In the genomic region with DNA sequence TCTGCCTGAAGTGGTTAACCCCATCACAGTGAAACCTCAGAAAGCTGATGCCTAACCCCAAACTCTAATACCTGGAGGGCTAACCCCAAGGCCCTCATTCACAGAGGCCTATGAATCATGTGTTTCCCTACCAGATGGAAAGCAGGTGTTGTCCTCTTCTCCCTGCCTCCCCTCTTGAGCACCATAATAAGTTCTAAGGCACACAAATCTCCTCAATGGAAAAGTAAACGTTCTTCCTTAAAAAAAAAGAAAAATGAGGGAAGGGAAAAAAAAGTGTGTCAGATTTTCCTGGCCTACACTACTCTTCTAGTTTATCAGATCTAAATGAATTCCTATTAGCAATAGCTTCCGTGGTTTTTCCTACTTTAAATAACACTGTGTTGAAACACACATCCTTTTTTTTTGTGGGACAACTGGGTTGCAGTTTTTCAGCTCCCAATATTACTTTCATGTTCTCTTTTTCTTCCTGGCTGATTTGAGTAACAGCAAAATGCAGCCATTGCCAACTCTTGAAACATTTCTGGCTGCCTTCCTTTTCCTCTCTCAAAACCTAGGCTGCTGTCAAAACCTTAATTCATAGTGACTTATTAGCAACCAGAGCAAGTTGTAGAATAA, we compare ENCODE assay signal across 9 cellular contexts. TPM values are rescaled to one million over a fixed set of nuclear protein-coding genes. Genes with fewer than 3 reads are reported as not detected.
DNase-seq lines count a peak whose midpoint lies in the region; ATAC-seq, FAIRE-seq and TF ChIP-seq lines count a peak whose summit lies in the region.
"Had no signal": no experiment of that assay in that cellular context is flagged by ENCODE, and none has a peak within 500 bp of the region (broad histone marks: within the 10 kb centered on the region; RNA-seq: fewer than 3 reads in every experiment).

No MANE protein-coding gene starts in this region.

- H2AFZ ChIP-seq in keratinocyte (ENCODE audit: control insufficient read depth, low read length), result peak overlapping the region; percentile 3

- H3K4me3 ChIP-seq in HUES6 (ENCODE audit: low read depth, low read length), result no peak overlapping the region
- H3K4me3 ChIP-seq in body of pancreas, result no peak overlapping the region
- peak overlapping the region in 2 of 3 experiments; percentile 52 to 66 for H3K4me3 ChIP-seq in keratinocyte (ENCODE audit: control insufficient read depth in 2 of 3, extremely low read depth in 1 of 3, insufficient read depth in 2 of 3, low read depth in 1 of 3, low read length in 3 of 3)
- H3K4me3 ChIP-seq in stomach smooth muscle (ENCODE audit: low read length in 2 of 2), result peak overlapping the region; percentile 31 to 44

- H3K4me2 ChIP-seq in keratinocyte (ENCODE audit: control insufficient read depth, extremely low read depth, insufficient read depth, low read depth, low read length), result peak overlapping the region; percentile 90

- no peak for TF ChIP-seq POLR2A in body of pancreas (IDR thresholded peaks at IDR 0.05)

- H3K27ac ChIP-seq in HUES6 (ENCODE audit: low read depth, low read length) (peak overlapping the region; percentile 56; the same call in 1 of the 2 replicates), body of pancreas (peak overlapping the region; percentile 82 to 93 (median 87)), keratinocyte (ENCODE audit: control insufficient read depth, insufficient read depth, low read length) (peak overlapping the region; percentile 79), stomach smooth muscle (ENCODE audit: low read length) (peak overlapping the region; percentile 94)

- TF ChIP-seq CTCF in body of pancreas (IDR thresholded peaks at IDR 0.05), result no peak
- TF ChIP-seq CTCF in keratinocyte (optimal IDR thresholded peaks at IDR 0.05 in 1 of 3, IDR thresholded peaks at IDR 0.05 in 1 of 3, conservative IDR thresholded peaks at IDR 0.05 in 1 of 3; ENCODE audit: extremely low read depth in 1 of 3, insufficient read depth in 2 of 3, low read length in 3 of 3), result no peak
- no peak for TF ChIP-seq CTCF in GM20000 (IDR thresholded peaks at IDR 0.05; ENCODE audit: extremely low read depth, missing control alignments)

- ATAC-seq in body of pancreas, result peak; percentile 38

- H3K36me3 ChIP-seq in HUES6 (ENCODE audit: control insufficient read depth, insufficient read depth, low read length), result no peaks in the 10 kb centered on the region
- H3K36me3 ChIP-seq in body of pancreas (replicated peaks in 1 of 2; ENCODE audit: insufficient read depth in 1 of 2, low read depth in 2 of 2), result no peaks in the 10 kb centered on the region
- no peaks in the 10 kb centered on the region for H3K36me3 ChIP-seq in keratinocyte (ENCODE audit: control insufficient read depth in 2 of 2, extremely low read depth in 1 of 2, insufficient read depth in 2 of 2, low read length in 2 of 2)
- no peaks in the 10 kb centered on the region for H3K36me3 ChIP-seq in stomach smooth muscle (ENCODE audit: control insufficient read depth in 2 of 2, insufficient read depth in 2 of 2, low read length in 2 of 2)

- H3K4me1 ChIP-seq in HUES6 (ENCODE audit: control insufficient read depth, insufficient read depth, low read length) (peaks cover 52% of the 10 kb centered on the region), body of pancreas (peaks cover 50% of the 10 kb centered on the region), keratinocyte (ENCODE audit: control insufficient read depth, extremely low read depth, insufficient read depth, low read length) (peaks cover 40% of the 10 kb centered on the region), stomach smooth muscle (ENCODE audit: control insufficient read depth, insufficient read depth, low read length) (peaks cover 57% of the 10 kb centered on the region)

- FAIRE-seq in keratinocyte (lab: Jason Lieb, UNC), result no peak

- intact Hi-C loops in body of pancreas (cut with DNase I), result no loop called here

- DNase-seq in body of pancreas, result peak in 3 of 4 donors; percentile 19 to 48 (median 31)
- peak; percentile 45 for DNase-seq in keratinocyte (ENCODE audit: low read depth, low spot score)
- DNase-seq in NCI-H510A (lab: John Stamatoyannopoulos, UW), result no peak
- no peak for DNase-seq in NCI-H1105 treated with DMSO at 0.1 percent for 48 hours (lab: John Stamatoyannopoulos, UW)
- DNase-seq in activated gamma-delta T cell treated with Interleukin-2 at 50 U/mL for 16 hours, result no peak
- DNase-seq in GM20000 (ENCODE audit: low spot score), result no peak
- DNase-seq: Kasumi-1 had no signal

- dilution Hi-C loops in keratinocyte (cut with MboI; ENCODE audit: extremely low pct_ligation_motif_present, low sequenced_read_pairs), result no loop called here

- H4K20me1 ChIP-seq in keratinocyte (ENCODE audit: control insufficient read depth, extremely low read depth, insufficient read depth, low read length), result no peaks in the 10 kb centered on the region

- WGBS in body of pancreas, 2 donors, result 1 to 2% methylated on average over 2 of the region's 2 CpGs

- H3K9ac ChIP-seq in HUES6 (ENCODE audit: low read length) (no peak overlapping the region), keratinocyte (ENCODE audit: control insufficient read depth, extremely low read depth, insufficient read depth, low read length) (peak overlapping the region; percentile 65), stomach smooth muscle (ENCODE audit: low read length in 2 of 2) (peak overlapping the region; percentile 60 to 78)

- H3K79me2 ChIP-seq in keratinocyte (ENCODE audit: control insufficient read depth, insufficient read depth, low read length), result no peaks in the 10 kb centered on the region

- H3K9me3 ChIP-seq in HUES6 (ENCODE audit: control insufficient read depth, insufficient read depth, low read depth, low read length), result no peaks in the 10 kb centered on the region
- H3K9me3 ChIP-seq in body of pancreas, result no peaks in the 10 kb centered on the region
- H3K9me3 ChIP-seq in keratinocyte (ENCODE audit: control insufficient read depth, low read depth, low read length), result no peaks in the 10 kb centered on the region
- no peaks in the 10 kb centered on the region for H3K9me3 ChIP-seq in stomach smooth muscle (ENCODE audit: control insufficient read depth in 2 of 2, low read length in 2 of 2)

- H3K27me3 ChIP-seq in HUES6 (ENCODE audit: control insufficient read depth, insufficient read depth, low read length), result no peaks in the 10 kb centered on the region
- H3K27me3 ChIP-seq in body of pancreas, result no peaks in the 10 kb centered on the region
- no peaks in the 10 kb centered on the region for H3K27me3 ChIP-seq in keratinocyte (ENCODE audit: control insufficient read depth, extremely low read depth, insufficient read depth, low read length)
- H3K27me3 ChIP-seq in stomach smooth muscle (ENCODE audit: control insufficient read depth in 1 of 2, insufficient read depth in 2 of 2, low read length in 2 of 2), result no peaks in the 10 kb centered on the region

- H3K9me1 ChIP-seq in keratinocyte (ENCODE audit: control insufficient read depth, extremely low read depth, insufficient read depth, low read length), result no peaks in the 10 kb centered on the region

RNA-seq across cellular contexts. Expression of a gene that starts 43.2 kb away (rescaled TPM):
- 10 to 100 TPM; 17.8 to 32.9 TPM for total RNA-seq in body of pancreas
- polyA plus RNA-seq in keratinocyte, result 5.3 to 8.9 TPM (median 7.3 TPM) in 3 replicates
- polyA plus RNA-seq in keratinocyte (2011; ENCODE audit: low read depth), result 2.1 TPM
- polyA plus RNA-seq in keratinocyte (2011; cell fraction: cytosol; rRNA removed), result 6.9 and 11.4 TPM in 2 replicates
- 10.2 and 11.9 TPM in 2 replicates for polyA plus RNA-seq in keratinocyte (2011; cell fraction: nucleus; rRNA removed)
- polyA plus RNA-seq in keratinocyte (2012; ENCODE audit: low replicate concordance), result 4.0 and 4.7 TPM in 2 replicates
- 7.3 to 17.7 TPM (median 8.7 TPM) in 3 replicates for polyA minus RNA-seq in keratinocyte
- polyA minus RNA-seq in keratinocyte (2011; cell fraction: cytosol; rRNA and poly(A)+ RNA removed), result 7.1 TPM
- polyA minus RNA-seq in keratinocyte (2011; cell fraction: nucleus; rRNA and poly(A)+ RNA removed), result 5.4 and 6.7 TPM in 2 replicates

Comparison
In these comparisons a context has a peak if more than half of its experiments do, and no peak if none do; other contexts are left out.
1. H3K4me3 ChIP-seq: peak in keratinocyte (2 of 3) and stomach smooth muscle (2 of 2); none in HUES6 (single experiment) and body of pancreas (0 of 2).
2. DNase-seq: peak in body of pancreas (3 of 4) and keratinocyte (single experiment); none in NCI-H510A (single experiment), NCI-H1105 treated with DMSO at 0.1 percent for 48 hours (single experiment), activated gamma-delta T cell treated with Interleukin-2 at 50 U/mL for 16 hours (single experiment) and GM20000 (single experiment).
3. Peak in every context shown above with its lines, with median percentiles within 50 percentile points of each other: H3K27ac ChIP-seq.